ENCODE assay signal across 8 cellular contexts in the genomic region with DNA sequence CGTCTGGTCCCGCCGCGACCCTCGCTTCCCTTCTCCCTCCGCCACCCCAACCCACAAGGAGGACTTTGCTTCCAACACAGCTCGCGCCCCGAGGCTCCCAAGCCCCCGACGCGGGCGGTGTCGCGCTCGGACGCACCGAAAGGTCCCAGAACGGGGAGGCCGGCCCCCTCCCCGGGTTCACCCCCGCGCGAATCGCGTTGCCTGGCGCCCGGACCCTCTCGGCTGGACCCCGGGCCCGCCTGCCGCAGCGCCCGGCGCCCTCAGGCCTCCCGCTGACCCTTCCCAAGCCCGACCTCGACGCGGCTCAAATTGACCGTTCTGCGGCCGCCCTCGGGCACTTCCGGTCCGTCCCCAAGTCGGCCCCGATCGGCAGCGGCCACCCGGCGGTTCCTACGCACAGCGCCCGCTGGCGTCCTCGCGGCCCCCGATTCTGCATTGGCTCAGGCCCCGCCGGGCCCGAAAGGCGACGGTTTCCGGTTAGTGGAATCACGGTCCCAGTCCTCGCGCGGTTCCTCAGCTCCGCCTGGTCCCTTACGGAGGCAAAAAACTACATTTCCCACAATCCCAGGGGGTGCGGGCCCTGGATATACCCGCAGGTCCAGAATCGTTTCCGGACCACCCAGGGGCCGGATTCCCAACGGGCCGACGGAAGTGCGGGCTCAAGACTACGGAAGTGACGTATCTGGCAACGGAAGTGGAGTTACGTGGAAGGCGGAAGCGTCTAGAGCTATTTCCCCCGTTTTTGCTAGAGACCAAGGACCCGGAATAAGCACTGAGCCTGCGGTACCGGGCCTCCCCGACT. TPM values are rescaled to one million over a fixed set of nuclear protein-coding genes. Genes with fewer than 3 reads are reported as not detected.
DNase-seq lines count a peak whose midpoint lies in the region; ATAC-seq, FAIRE-seq and TF ChIP-seq lines count a peak whose summit lies in the region.

A gene (minus strand): TSS at position 347 of the 802 bp plus-strand sequence. CDS start 451 bp downstream, outside the sequence.

- POLR2A ChIA-PET in OCI-LY7 (lab: Charles Lee) (interaction anchor here (0.8 to 0.9 kb wide), 3 partner anchors 24 to 87 kb away, joined by 3 to 4 read pairs (median 3); a partner anchor contains a TSS), endothelial cell of umbilical vein (lab: Charles Lee) (interaction anchor here (0.7 to 1.4 kb wide), 4 partner anchors 10 to 32 kb away, joined by 3 to 6 read pairs (median 4); a partner anchor contains a TSS)

- peak; percentile 100 for FAIRE-seq in endothelial cell of umbilical vein (lab: Jason Lieb, UNC)

- H3K4me1 ChIP-seq in OCI-LY7 (ENCODE audit: insufficient read depth, low read length, poor library complexity, severe bottlenecking), result peaks cover 38% of the 10 kb centered on the region
- peaks cover 13% of the 10 kb centered on the region for H3K4me1 ChIP-seq in endothelial cell of umbilical vein (ENCODE audit: control insufficient read depth, extremely low read depth, insufficient read depth, low read length)

- H3K9me1 ChIP-seq in endothelial cell of umbilical vein (replicated peaks; ENCODE audit: control insufficient read depth, extremely low read depth, insufficient read depth, low read length), result no peaks in the 10 kb centered on the region

- H3K4me2 ChIP-seq in OCI-LY7 (ENCODE audit: low read length) (peak within 1 kb of the TSS; percentile 94), endothelial cell of umbilical vein (ENCODE audit: insufficient read depth, low read length) (peak within 1 kb of the TSS; percentile 84)

- intact Hi-C loops in OCI-LY7 (cut with micrococcal nuclease; ENCODE audit: unreplicated experiment), result loop anchor here (1.0 to 2.0 kb wide), 2 partner anchors 24 to 50 kb away; a partner anchor contains a TSS
- intact Hi-C loops in endothelial cell of umbilical vein (cut with micrococcal nuclease), result loop anchor here (1.0 to 2.0 kb wide), 7 partner anchors 24 to 96 kb away; a partner anchor contains a TSS

- DNase-seq in DMS114 treated with DMSO at 0.1 percent for 48 hours (lab: John Stamatoyannopoulos, UW; ENCODE audit: unreplicated experiment), result peak; percentile 97
- DNase-seq in HuH-7.5 (ENCODE audit: low spot score), result peak; percentile 97
- DNase-seq in OCI-LY7 (ENCODE audit: low spot score), result peak; percentile 100
- DNase-seq in activated T-cell treated with anti-CD3 and anti-CD28 coated beads for 1 hour (ENCODE audit: low read depth), result peak; percentile 86
- peak; percentile 100 for DNase-seq in endothelial cell of umbilical vein (ENCODE audit: low read depth, low spot score)
- peak; percentile 100 for DNase-seq in midbrain (lab: John Stamatoyannopoulos, UW)
- peak; percentile 89 to 90 for DNase-seq in stimulated activated CD8-positive, alpha-beta memory T cell treated with anti-CD3 and anti-CD28 coated beads, Interleukin-2, amount 100 ng/mL, for 1 hour (ENCODE audit: low read depth in 2 of 2)

- no peaks in the 10 kb centered on the region for H3K27me3 ChIP-seq in endothelial cell of umbilical vein (ENCODE audit: control insufficient read depth in 2 of 2, insufficient read depth in 2 of 2, low read length in 2 of 2)

- H3K9me2 ChIP-seq in OCI-LY7 (ENCODE audit: insufficient read depth, low read length), result no peaks in the 10 kb centered on the region

- H2AFZ ChIP-seq in OCI-LY7 (ENCODE audit: low read length) (peak within 1 kb of the TSS; percentile 50; the same call in 1 of the 2 replicates), endothelial cell of umbilical vein (ENCODE audit: low read depth, low read length) (peak within 1 kb of the TSS; percentile 62)

- peak; percentile 76 for ATAC-seq in GM21526 (IDR thresholded peaks at IDR 0.05; ENCODE audit: low FRiP score, unreplicated experiment)

- H3K79me2 ChIP-seq in OCI-LY7 (ENCODE audit: insufficient read depth, low read depth, low read length) (peaks cover 20% of the 10 kb centered on the region), endothelial cell of umbilical vein (ENCODE audit: control insufficient read depth, insufficient read depth, low read length) (peaks cover 19% of the 10 kb centered on the region)

- TF ChIP-seq CTCF in OCI-LY7 (conservative IDR thresholded peaks at IDR 0.05; ENCODE audit: low read length) (peak; percentile 42; the same call in 1 of the 2 replicates), endothelial cell of umbilical vein (IDR thresholded peaks at IDR 0.05; ENCODE audit: extremely low read depth in 1 of 2, insufficient read depth in 1 of 2, low read depth in 1 of 2, low read length in 2 of 2) (peak; percentile 24 to 45)

- H3K27ac ChIP-seq in OCI-LY7 (ENCODE audit: low read depth, low read length, poor library complexity, severe bottlenecking) (peak within 1 kb of the TSS; percentile 75), endothelial cell of umbilical vein (ENCODE audit: insufficient read depth, low read depth, low read length) (peak within 1 kb of the TSS; percentile 71)

- peak; percentile 53 for TF ChIP-seq POLR2A in endothelial cell of umbilical vein (IDR thresholded peaks at IDR 0.05; ENCODE audit: low read depth, low read length)

- BruUV-seq in OCI-LY7 (replicated peaks; lab: Mats Ljungman, UMichigan) (no TSS peak), endothelial cell of umbilical vein (replicated peaks; lab: Mats Ljungman, UMichigan) (no TSS peak)

- H3K36me3 ChIP-seq in OCI-LY7 (ENCODE audit: insufficient read depth, low read length) (peaks cover 47% of the 10 kb centered on the region), endothelial cell of umbilical vein (ENCODE audit: control insufficient read depth in 2 of 2, extremely low read depth in 1 of 2, insufficient read depth in 2 of 2, low read length in 2 of 2) (peaks cover 0 to 3% of the 10 kb centered on the region in 2 experiments)

- dilution Hi-C loops in endothelial cell of umbilical vein (cut with MboI; ENCODE audit: extremely low pct_ligation_motif_present, low sequenced_read_pairs), result no loop called here

- H3K4me3 ChIP-seq in OCI-LY7 (ENCODE audit: low read depth, low read length, poor library complexity, severe bottlenecking) (peak within 1 kb of the TSS; percentile 99), endothelial cell of umbilical vein (replicated peaks in 1 of 3; ENCODE audit: insufficient read depth in 1 of 3, low read depth in 1 of 3, low read length in 3 of 3) (peak within 1 kb of the TSS; percentile 81 to 88 (median 84))

- no peaks in the 10 kb centered on the region for H3K9me3 ChIP-seq in OCI-LY7 (ENCODE audit: low read length)
- H3K9me3 ChIP-seq in endothelial cell of umbilical vein (replicated peaks; ENCODE audit: control insufficient read depth, insufficient read depth, low read length), result no peaks in the 10 kb centered on the region

- H3K9ac ChIP-seq in endothelial cell of umbilical vein (replicated peaks; ENCODE audit: extremely low read depth, insufficient read depth, low read length), result peak within 1 kb of the TSS; percentile 95

- H4K20me1 ChIP-seq in OCI-LY7 (ENCODE audit: insufficient read depth, low read length) (no peaks in the 10 kb centered on the region), endothelial cell of umbilical vein (replicated peaks; ENCODE audit: control insufficient read depth, extremely low read depth, insufficient read depth, low read length) (no peaks in the 10 kb centered on the region)

- CTCF ChIA-PET in OCI-LY7 (lab: Charles Lee; ENCODE audit: unreplicated experiment), result interaction anchor here (0.6 kb wide), 1 partner anchor 306 kb away, joined by 4 read pairs; no protein-coding TSS in a partner anchor
- CTCF ChIA-PET in endothelial cell of umbilical vein (lab: Charles Lee), result interaction anchor here (0.8 to 1.9 kb wide), 10 partner anchors 11 to 131 kb away, joined by 3 to 9 read pairs (median 3); a partner anchor contains a TSS

TF ChIP-seq in endothelial cell of umbilical vein, 7 proteins besides CTCF, POLR2A, EP300 and RAD21:
- TF ChIP-seq EZH2 (IDR thresholded peaks at IDR 0.05; ENCODE audit: borderline replicate concordance, low read depth, low read length, severe bottlenecking) (no peak), MYC (IDR thresholded peaks at IDR 0.05; ENCODE audit: low read depth, low read length) (peak; percentile 3), POLR2AphosphoS5 (IDR thresholded peaks at IDR 0.05; ENCODE audit: insufficient read depth, low read depth, low read length) (peak; percentile 65), GATA2 (IDR thresholded peaks at IDR 0.05; ENCODE audit: insufficient read depth, insufficient read length, low read depth, low read length) (no peak), JUN (IDR thresholded peaks at IDR 0.05; ENCODE audit: borderline replicate concordance, insufficient read depth, insufficient read length, low read depth) (no peak), FOS (IDR thresholded peaks at IDR 0.05; ENCODE audit: borderline replicate concordance, insufficient read depth, low read length) (no peak)
- TF ChIP-seq, protein P1, sequence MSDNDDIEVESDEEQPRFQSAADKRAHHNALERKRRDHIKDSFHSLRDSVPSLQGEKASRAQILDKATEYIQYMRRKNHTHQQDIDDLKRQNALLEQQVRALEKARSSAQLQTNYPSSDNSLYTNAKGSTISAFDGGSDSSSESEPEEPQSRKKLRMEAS (IDR thresholded peaks at IDR 0.05; ENCODE audit: insufficient read depth, insufficient read length), result no peak

RNA-seq across cellular contexts. Expression of the gene that starts here (rescaled TPM):
- total RNA-seq in OCI-LY7 (2014; rRNA removed; shearing (Covaris generic)), result 156 and 163 TPM in 2 replicates
- total RNA-seq in OCI-LY7 (2022) (145 and 172 TPM in 2 replicates), endothelial cell of umbilical vein (149 and 151 TPM in 2 replicates)
- 73.3 and 96.2 TPM in 2 replicates for polyA plus RNA-seq in endothelial cell of umbilical vein
- 66.9 and 116 TPM in 2 replicates for polyA plus RNA-seq in endothelial cell of umbilical vein (2011; cell fraction: cytosol; rRNA removed)
- 57.0 and 59.4 TPM in 2 replicates for polyA plus RNA-seq in endothelial cell of umbilical vein (2011; cell fraction: nucleus; rRNA removed)
- 87.7 and 94.1 TPM in 2 replicates for polyA plus RNA-seq in endothelial cell of umbilical vein (2012)
- polyA minus RNA-seq in endothelial cell of umbilical vein, result 14.6 and 17.3 TPM in 2 replicates
- 59.0 TPM for polyA minus RNA-seq in endothelial cell of umbilical vein (2011; cell fraction: cytosol; rRNA and poly(A)+ RNA removed)
- 5.8 and 14.2 TPM in 2 replicates for polyA minus RNA-seq in endothelial cell of umbilical vein (2011; cell fraction: nucleus; rRNA and poly(A)+ RNA removed)

Comparison
In these comparisons a context has a peak if more than half of its experiments do, and no peak if none do; other contexts are left out.
1. Peak in every context shown above with its lines: DNase-seq, ATAC-seq, H3K4me3 ChIP-seq and H3K27ac ChIP-seq.